8 cellular contexts compared by ENCODE assay signal in the genomic region with DNA sequence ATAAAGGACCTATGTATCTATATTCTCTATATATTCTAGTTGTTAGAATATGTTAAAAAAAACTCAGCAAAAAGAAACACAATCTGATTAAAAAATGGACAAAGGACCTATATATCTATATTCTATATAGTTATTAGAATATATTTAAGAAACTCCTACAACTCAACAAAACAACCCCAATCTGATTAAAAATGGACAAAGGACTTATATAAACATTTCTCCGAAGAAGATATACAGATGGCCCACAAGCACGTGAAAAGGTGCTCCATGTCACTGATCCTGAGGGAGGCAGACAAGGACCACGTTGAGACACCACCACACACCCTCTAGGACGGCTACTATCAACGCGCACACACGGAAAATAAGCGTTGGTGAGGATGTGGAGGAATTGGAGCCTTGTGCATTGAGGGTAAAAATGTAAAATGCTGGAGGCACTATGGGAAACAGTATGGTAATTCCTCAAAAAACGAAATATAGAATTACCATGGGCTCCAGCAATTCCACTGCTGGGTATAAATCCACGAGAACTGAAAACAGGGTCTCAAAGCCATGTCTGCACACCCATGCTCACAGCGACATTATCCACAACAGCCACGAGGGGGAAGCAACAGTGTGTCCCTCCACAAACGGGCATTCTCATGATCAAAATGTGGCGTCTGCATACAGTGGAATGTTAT. TPM values are rescaled to one million over a fixed set of nuclear protein-coding genes. Genes with fewer than 3 reads are reported as not detected.
DNase-seq lines count a peak whose midpoint lies in the region; ATAC-seq and TF ChIP-seq lines count a peak whose summit lies in the region.

No MANE protein-coding gene starts in this region.

- peak; percentile 85 for TF ChIP-seq CTCF in BJ (IDR thresholded peaks at IDR 0.05; ENCODE audit: insufficient read depth, low read depth, low read length)
- TF ChIP-seq CTCF in HCT116 (IDR thresholded peaks at IDR 0.05 in 2 of 3, conservative IDR thresholded peaks at IDR 0.05 in 1 of 3; ENCODE audit: borderline replicate concordance in 1 of 3, insufficient read depth in 1 of 3, low read depth in 2 of 3, low read length in 2 of 3): peak; percentile 72 to 96 (median 80)
- TF ChIP-seq CTCF in neutrophil (IDR thresholded peaks at IDR 0.05): peak; percentile 45

- peaks cover 0 to 7% of the 10 kb centered on the region in 2 experiments; a peak in 1 of 4 replicates for H3K4me1 ChIP-seq in HCT116 (ENCODE audit: control insufficient read depth in 1 of 2, insufficient read depth in 2 of 2, low read length in 2 of 2)
- peaks cover 0 to 4% of the 10 kb centered on the region in 2 experiments for H3K4me1 ChIP-seq in neutrophil (ENCODE audit: control insufficient read depth in 1 of 2, insufficient read depth in 1 of 2, low read depth in 1 of 2, low read length in 1 of 2)

- RAD21 ChIA-PET in HCT116 (lab: Charles Lee; ENCODE audit: low non-redundant PET in 1 of 2, low total read pairs in 2 of 2, uncharacterized antibody in 2 of 2, unreplicated experiment in 2 of 2): interaction anchor here (0.9 to 1.0 kb wide), 2 partner anchors 226 to 240 kb away, joined by 3 to 4 read pairs; partner anchors contain the start of gene PPM1F (in 1 of the 2)

- H3K36me3 ChIP-seq in BJ (ENCODE audit: control insufficient read depth, insufficient read depth, low read length) (no peaks in the 10 kb centered on the region), HCT116 (ENCODE audit: control insufficient read depth in 1 of 2, insufficient read depth in 2 of 2, low read length in 2 of 2) (no peaks in the 10 kb centered on the region), neutrophil (peaks cover 11% of the 10 kb centered on the region)

- no peak overlapping the region for H3K27ac ChIP-seq in HCT116 (ENCODE audit: low read depth, low read length)
- no peak overlapping the region for H3K27ac ChIP-seq in neutrophil

- H3K9me2 ChIP-seq in HCT116 (ENCODE audit: insufficient read depth): no peaks in the 10 kb centered on the region

- H3K9me3 ChIP-seq in HCT116 (ENCODE audit: control insufficient read depth in 1 of 2, insufficient read depth in 1 of 2, low read depth in 1 of 2, low read length in 2 of 2): no peaks in the 10 kb centered on the region
- H3K9me3 ChIP-seq in neutrophil: no peaks in the 10 kb centered on the region

- POLR2A ChIA-PET in BJ (lab: Charles Lee): no interaction called here
- POLR2A ChIA-PET in HCT116 (lab: Charles Lee): no interaction called here

- no peaks in the 10 kb centered on the region for H3K27me3 ChIP-seq in BJ (ENCODE audit: control insufficient read depth, insufficient read depth, low read length)
- no peaks in the 10 kb centered on the region for H3K27me3 ChIP-seq in HCT116 (ENCODE audit: insufficient read depth, low read length)
- no peaks in the 10 kb centered on the region for H3K27me3 ChIP-seq in neutrophil

- ATAC-seq in HCT116: peak; percentile 96
- no peak for ATAC-seq in HG03354 (IDR thresholded peaks at IDR 0.05; ENCODE audit: poor library complexity, severe bottlenecking, unreplicated experiment)

- H3K4me3 ChIP-seq in BJ (ENCODE audit: low read depth, low read length): no peak overlapping the region
- peak overlapping the region; percentile 23 for H3K4me3 ChIP-seq in HCT116 (replicated peaks in 1 of 2; ENCODE audit: low read depth in 1 of 2, low read length in 2 of 2)
- H3K4me3 ChIP-seq in neutrophil (ENCODE audit: low read depth in 1 of 2, low read length in 1 of 2): no peak overlapping the region

- no peaks in the 10 kb centered on the region for H3K79me2 ChIP-seq in HCT116 (ENCODE audit: insufficient read depth, low read length)

- TF ChIP-seq POLR2A in HCT116 (IDR thresholded peaks at IDR 0.05; ENCODE audit: borderline replicate concordance, extremely low read depth, insufficient read depth, insufficient read length): no peak

- BruUV-seq in HCT116 (replicated peaks; lab: Mats Ljungman, UMichigan): no TSS peak

- TF ChIP-seq RAD21 in HCT116 (IDR thresholded peaks at IDR 0.05; ENCODE audit: low read depth): peak; percentile 72

- CTCF ChIA-PET in BJ (lab: Yijun Ruan, JAX): interaction anchor here (0.7 to 6.3 kb wide), 14 partner anchors 8 to 240 kb away, joined by 3 to 59 read pairs (median 4); partner anchors contain the start of gene PPM1F
- CTCF ChIA-PET in HCT116 (lab: Charles Lee): interaction anchor here (0.9 to 1.1 kb wide), 3 partner anchors 226 to 259 kb away, joined by 3 to 6 read pairs (median 3); partner anchors contain the start of gene PPM1F

- peak overlapping the region; percentile 11; the same call in 1 of the 2 replicates for H3K9ac ChIP-seq in HCT116 (ENCODE audit: low read length)

- DNase-seq in BJ (ENCODE audit: low read depth) (peak; percentile 15), HCT116 (ENCODE audit: low read depth, low spot score) (peak; percentile 68), OCI-M1 (lab: John Stamatoyannopoulos, UW) (peak; percentile 96), activated T-helper 1 cell treated with Interleukin-2 at 50 U/mL for 16 hours (ENCODE audit: low read depth) (peak; percentile 40), fibroblast of the conjunctiva (ENCODE audit: low read depth) (peak; percentile 61), superior temporal gyrus (ENCODE audit: extremely low spot score) (peak; percentile 94)

- intact Hi-C loops in HCT116 (cut with micrococcal nuclease): loop anchor here (1.0 to 2.0 kb wide), 3 partner anchors 13 to 240 kb away; partner anchors contain the start of gene PPM1F

- H2AFZ ChIP-seq in HCT116 (ENCODE audit: low read depth, low read length, poor library complexity, severe bottlenecking): peak overlapping the region; percentile 16

- no peaks in the 10 kb centered on the region for H4K20me1 ChIP-seq in HCT116 (ENCODE audit: insufficient read depth)

- peak overlapping the region; percentile 67 for H3K4me2 ChIP-seq in HCT116 (ENCODE audit: low read length)

TF ChIP-seq in HCT116, 20 proteins besides CTCF, POLR2A, EP300 and RAD21:
- TF ChIP-seq MAX (IDR thresholded peaks at IDR 0.05): peak; percentile 48; the same call in 1 of the 2 replicates
- TF ChIP-seq CBX3 (IDR thresholded peaks at IDR 0.05; ENCODE audit: low read depth): 0 out of 2 replicates have a peak, but pooled peaks have one; percentile 22
- TF ChIP-seq SP1 (IDR thresholded peaks at IDR 0.05; ENCODE audit: low read depth): no peak
- no peak for TF ChIP-seq EGR1 (IDR thresholded peaks at IDR 0.05; ENCODE audit: low read depth)

RNA-seq across cellular contexts. Expression of gene YPEL1, which starts 22.7 kb away (rescaled TPM):
- polyA plus RNA-seq in BJ (2011; rRNA removed): 0.69 and 1.1 TPM in 2 replicates
- polyA minus RNA-seq in BJ (2011; rRNA and poly(A)+ RNA removed): 0.28 and 0.36 TPM in 2 replicates
- 3.1 TPM for total RNA-seq in HCT116 (2021; ENCODE audit: unreplicated experiment)
- 2.0 and 2.9 TPM in 2 replicates for polyA plus RNA-seq in HCT116 (2012)

RNA-seq across cellular contexts. Expression of gene PPIL2, which starts 47.1 kb away (rescaled TPM):
- 38.9 and 64.7 TPM in 2 replicates for polyA plus RNA-seq in BJ (2011; rRNA removed)
- 24.8 and 26.8 TPM in 2 replicates for polyA minus RNA-seq in BJ (2011; rRNA and poly(A)+ RNA removed)
- 46.1 TPM for total RNA-seq in HCT116 (2021; ENCODE audit: unreplicated experiment)
- polyA plus RNA-seq in HCT116 (2012): 34.7 and 35.2 TPM in 2 replicates

Comparison
In these comparisons a context has a peak if more than half of its experiments do, and no peak if none do; other contexts are left out.
1. DNase-seq: peak in every context shown above with its lines; median percentile 96 in OCI-M1; 94 in superior temporal gyrus; 68 in HCT116; 61 in fibroblast of the conjunctiva; 40 in activated T-helper 1 cell treated with Interleukin-2 at 50 U/mL for 16 hours; 15 in BJ.
2. H3K4me3 ChIP-seq: peak in HCT116 (2 of 2); none in BJ (single experiment) and neutrophil (0 of 2).
3. Peak in every context shown above with its lines, with median percentiles within 50 percentile points of each other: CTCF ChIP-seq.